ENCODE assay signal across 8 cellular contexts in the genomic region with DNA sequence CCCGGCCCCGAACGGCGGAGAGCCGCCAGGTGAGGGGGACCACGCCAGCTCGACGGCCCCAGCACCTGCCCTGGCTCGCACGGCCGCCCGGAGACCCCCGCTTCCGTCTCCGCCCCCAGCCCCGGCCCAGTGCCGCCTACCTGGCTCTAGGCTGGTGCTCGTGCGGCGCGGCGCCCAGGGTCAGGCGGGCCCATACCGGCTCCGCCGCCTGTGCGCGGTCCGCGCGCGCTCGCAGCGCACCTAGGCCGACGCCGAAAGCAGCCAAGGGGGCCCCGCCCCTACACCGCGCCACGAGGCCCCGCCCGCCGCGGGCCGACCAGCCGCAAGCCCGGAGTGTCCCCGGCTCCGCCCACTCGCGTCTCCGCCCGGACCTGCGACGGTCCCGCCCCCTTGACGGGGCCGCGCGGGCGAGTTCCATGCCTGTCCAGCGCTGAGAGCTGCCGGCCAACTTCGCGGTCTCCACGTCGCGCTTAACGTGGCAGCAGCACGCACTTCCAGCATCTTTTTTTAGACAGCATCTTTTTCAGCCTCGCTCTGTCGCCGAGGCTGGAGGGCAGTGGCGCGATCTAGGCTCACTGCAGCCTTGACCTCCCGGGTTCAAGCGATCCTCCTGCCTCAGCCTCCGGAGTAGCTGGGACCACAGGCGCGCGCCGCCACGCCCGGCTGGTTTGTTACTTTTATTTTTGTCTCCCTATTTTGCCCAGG. TPM values are rescaled to one million over a fixed set of nuclear protein-coding genes. Genes with fewer than 3 reads are reported as not detected.
DNase-seq lines count a peak whose midpoint lies in the region; TF ChIP-seq lines count a peak whose summit lies in the region.

A gene with protein sequence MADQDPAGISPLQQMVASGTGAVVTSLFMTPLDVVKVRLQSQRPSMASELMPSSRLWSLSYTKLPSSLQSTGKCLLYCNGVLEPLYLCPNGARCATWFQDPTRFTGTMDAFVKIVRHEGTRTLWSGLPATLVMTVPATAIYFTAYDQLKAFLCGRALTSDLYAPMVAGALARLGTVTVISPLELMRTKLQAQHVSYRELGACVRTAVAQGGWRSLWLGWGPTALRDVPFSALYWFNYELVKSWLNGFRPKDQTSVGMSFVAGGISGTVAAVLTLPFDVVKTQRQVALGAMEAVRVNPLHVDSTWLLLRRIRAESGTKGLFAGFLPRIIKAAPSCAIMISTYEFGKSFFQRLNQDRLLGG (minus strand): TSS at position 253 of the 705 bp plus-strand sequence. CDS start 1,261 bp downstream, outside the sequence.

- no peaks in the 10 kb centered on the region for H3K9me2 ChIP-seq in SK-N-SH

- DNase-seq in GM04504 (ENCODE audit: low read depth) (peak; percentile 86), HFF-Myc (ENCODE audit: extremely low read depth, low read depth) (no peak), NAMALWA (ENCODE audit: low spot score) (peak; percentile 94), SK-N-SH (peak; percentile 98), germinal center (ENCODE audit: low spot score) (peak; percentile 90), occipital lobe (lab: John Stamatoyannopoulos, UW) (peak; percentile 94), suprapubic skin (ENCODE audit: low spot score in 2 of 2) (peak; percentile 95 to 96)
- DNase-seq in activated naive CD4-positive, alpha-beta T cell treated with anti-CD3 and anti-CD28 coated beads, Interleukin-2, amount 50 U/mL, for 16 hours = peak; percentile 94

- H3K9me3 ChIP-seq in SK-N-SH (no peaks in the 10 kb centered on the region), suprapubic skin (no peaks in the 10 kb centered on the region)

- H3K27me3 ChIP-seq in SK-N-SH (ENCODE audit: insufficient read depth) (no peaks in the 10 kb centered on the region), suprapubic skin (no peaks in the 10 kb centered on the region)

- TF ChIP-seq EP300 in SK-N-SH (IDR thresholded peaks at IDR 0.05; ENCODE audit: borderline replicate concordance in 1 of 2, low read depth in 1 of 2, low read length in 1 of 2) = no peak
- TF ChIP-seq EP300 in suprapubic skin (IDR thresholded peaks at IDR 0.05) = no peak

- peak within 1 kb of the TSS; percentile 99 for H3K4me2 ChIP-seq in SK-N-SH

- H2AFZ ChIP-seq in SK-N-SH (ENCODE audit: low read depth) = peak within 1 kb of the TSS; percentile 98

- no peak for TF ChIP-seq CTCF in HFF-Myc (IDR thresholded peaks at IDR 0.05; ENCODE audit: low read depth, low read length, missing control alignments)
- TF ChIP-seq CTCF in SK-N-SH (IDR thresholded peaks at IDR 0.05) = no peak
- TF ChIP-seq CTCF in suprapubic skin (IDR thresholded peaks at IDR 0.05) = no peak

- peak; percentile 11; the same call in 1 of the 2 replicates for TF ChIP-seq RAD21 in SK-N-SH (IDR thresholded peaks at IDR 0.05; ENCODE audit: low read length)

- H3K9ac ChIP-seq in SK-N-SH = peak within 1 kb of the TSS; percentile 81

- CTCF ChIA-PET in SK-N-SH (lab: Yijun Ruan, JAX) = interaction anchor here (0.7 to 2.2 kb wide), 9 partner anchors 8 to 115 kb away, joined by 3 to 11 read pairs (median 4); no protein-coding TSS in a partner anchor

- H3K27ac ChIP-seq in SK-N-SH (ENCODE audit: low read depth in 2 of 2, low read length in 1 of 2) = peak within 1 kb of the TSS; percentile 48 to 60; a peak in 2 of 4 replicates
- peak within 1 kb of the TSS; percentile 85 for H3K27ac ChIP-seq in suprapubic skin

- H3K4me1 ChIP-seq in SK-N-SH (ENCODE audit: control insufficient read depth in 1 of 2, insufficient read depth in 2 of 2, low read depth in 1 of 2, low read length in 1 of 2) (peaks cover 0 to 10% of the 10 kb centered on the region in 2 experiments; a peak in 1 of 4 replicates), suprapubic skin (peaks cover 38% of the 10 kb centered on the region)

- WGBS in SK-N-SH (ENCODE audit: low lambda C conversion rate) = 2% methylated on average over 49 of the region's 85 CpGs
- WGBS in suprapubic skin = 0% methylated on average over 45 of the region's 85 CpGs

- H4K20me1 ChIP-seq in SK-N-SH (ENCODE audit: insufficient read depth) = no peaks in the 10 kb centered on the region

- peak within 1 kb of the TSS; percentile 98 for H3K4me3 ChIP-seq in HFF-Myc (replicated peaks; ENCODE audit: low read depth, low read length)
- H3K4me3 ChIP-seq in SK-N-SH (ENCODE audit: low read depth in 2 of 2, low read length in 1 of 2) = peak within 1 kb of the TSS; percentile 95 to 98
- peak within 1 kb of the TSS; percentile 98 for H3K4me3 ChIP-seq in suprapubic skin

- peaks cover 12% of the 10 kb centered on the region for H3K79me2 ChIP-seq in SK-N-SH (ENCODE audit: insufficient read depth)

- H3F3A ChIP-seq in SK-N-SH (replicated peaks; ENCODE audit: insufficient read depth) = peaks cover 4% of the 10 kb centered on the region

- POLR2A ChIA-PET in SK-N-SH (lab: Yijun Ruan, JAX) = interaction anchor here (0.8 to 1.9 kb wide), 4 partner anchors 16 to 108 kb away, joined by 3 to 11 read pairs (median 4); a partner anchor contains a TSS

- H3K36me3 ChIP-seq in SK-N-SH (replicated peaks in 1 of 2; ENCODE audit: control insufficient read depth in 1 of 2, insufficient read depth in 2 of 2, low read length in 1 of 2) (peaks cover 6 to 24% of the 10 kb centered on the region in 2 experiments), suprapubic skin (peaks cover 29% of the 10 kb centered on the region)

- no peak for TF ChIP-seq POLR2A in suprapubic skin (IDR thresholded peaks at IDR 0.05)

TF ChIP-seq in SK-N-SH, 30 proteins besides CTCF, POLR2A, EP300 and RAD21 (continues in another document):
- peak; percentile 31 for TF ChIP-seq SMC3 (IDR thresholded peaks at IDR 0.05; ENCODE audit: low read depth, low read length)
- TF ChIP-seq YY1 (IDR thresholded peaks at IDR 0.05; ENCODE audit: low read depth) = no peak
- TF ChIP-seq GATA2 (CRISPR knock-in tag; IDR thresholded peaks at IDR 0.05) = no peak
- TF ChIP-seq ELF1 (IDR thresholded peaks at IDR 0.05) = no peak
- no peak for TF ChIP-seq JUND (IDR thresholded peaks at IDR 0.05)
- peak; percentile 36 for TF ChIP-seq CHD2 (IDR thresholded peaks at IDR 0.05; ENCODE audit: low read length, partially characterized antibody)
- TF ChIP-seq MXI1 (IDR thresholded peaks at IDR 0.05; ENCODE audit: low read depth, low read length) = peak; percentile 87
- TF ChIP-seq, protein P1, sequence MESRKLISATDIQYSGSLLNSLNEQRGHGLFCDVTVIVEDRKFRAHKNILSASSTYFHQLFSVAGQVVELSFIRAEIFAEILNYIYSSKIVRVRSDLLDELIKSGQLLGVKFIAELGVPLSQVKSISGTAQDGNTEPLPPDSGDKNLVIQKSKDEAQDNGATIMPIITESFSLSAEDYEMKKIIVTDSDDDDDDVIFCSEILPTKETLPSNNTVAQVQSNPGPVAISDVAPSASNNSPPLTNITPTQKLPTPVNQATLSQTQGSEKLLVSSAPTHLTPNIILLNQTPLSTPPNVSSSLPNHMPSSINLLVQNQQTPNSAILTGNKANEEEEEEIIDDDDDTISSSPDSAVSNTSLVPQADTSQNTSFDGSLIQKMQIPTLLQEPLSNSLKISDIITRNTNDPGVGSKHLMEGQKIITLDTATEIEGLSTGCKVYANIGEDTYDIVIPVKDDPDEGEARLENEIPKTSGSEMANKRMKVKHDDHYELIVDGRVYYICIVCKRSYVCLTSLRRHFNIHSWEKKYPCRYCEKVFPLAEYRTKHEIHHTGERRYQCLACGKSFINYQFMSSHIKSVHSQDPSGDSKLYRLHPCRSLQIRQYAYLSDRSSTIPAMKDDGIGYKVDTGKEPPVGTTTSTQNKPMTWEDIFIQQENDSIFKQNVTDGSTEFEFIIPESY (IDR thresholded peaks at IDR 0.05; ENCODE audit: borderline replicate concordance, low read depth) = no peak
- TF ChIP-seq, protein P2, sequence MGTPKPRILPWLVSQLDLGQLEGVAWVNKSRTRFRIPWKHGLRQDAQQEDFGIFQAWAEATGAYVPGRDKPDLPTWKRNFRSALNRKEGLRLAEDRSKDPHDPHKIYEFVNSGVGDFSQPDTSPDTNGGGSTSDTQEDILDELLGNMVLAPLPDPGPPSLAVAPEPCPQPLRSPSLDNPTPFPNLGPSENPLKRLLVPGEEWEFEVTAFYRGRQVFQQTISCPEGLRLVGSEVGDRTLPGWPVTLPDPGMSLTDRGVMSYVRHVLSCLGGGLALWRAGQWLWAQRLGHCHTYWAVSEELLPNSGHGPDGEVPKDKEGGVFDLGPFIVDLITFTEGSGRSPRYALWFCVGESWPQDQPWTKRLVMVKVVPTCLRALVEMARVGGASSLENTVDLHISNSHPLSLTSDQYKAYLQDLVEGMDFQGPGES (IDR thresholded peaks at IDR 0.05; ENCODE audit: low read depth, low read length) = no peak
- no peak for TF ChIP-seq FOSL2 (IDR thresholded peaks at IDR 0.05; ENCODE audit: borderline replicate concordance, low read depth)
- TF ChIP-seq TAF1 (IDR thresholded peaks at IDR 0.05; ENCODE audit: borderline replicate concordance, low read depth, low read length) = 0 out of 2 replicates have a peak, but pooled peaks have one; percentile 26
- no peak for TF ChIP-seq FOXM1 (IDR thresholded peaks at IDR 0.05; ENCODE audit: low read depth)
- TF ChIP-seq SIN3A (IDR thresholded peaks at IDR 0.05; ENCODE audit: borderline replicate concordance, low read depth, low read length) = no peak
- TF ChIP-seq NRF1 (IDR thresholded peaks at IDR 0.05; ENCODE audit: low read depth, low read length) = peak; percentile 40; the same call in 1 of the 2 replicates
- no peak for TF ChIP-seq RXRA (IDR thresholded peaks at IDR 0.05; ENCODE audit: borderline replicate concordance, low read depth)
- TF ChIP-seq MEF2A (IDR thresholded peaks at IDR 0.05; ENCODE audit: borderline replicate concordance, low read depth) = no peak
- no peak for TF ChIP-seq GABPA (IDR thresholded peaks at IDR 0.05; ENCODE audit: low read depth)
- TF ChIP-seq POLR2AphosphoS5 (IDR thresholded peaks at IDR 0.05; ENCODE audit: low read depth, low read length) = peak; percentile 66; the same call in 1 of the 2 replicates
- TF ChIP-seq, protein P3, sequence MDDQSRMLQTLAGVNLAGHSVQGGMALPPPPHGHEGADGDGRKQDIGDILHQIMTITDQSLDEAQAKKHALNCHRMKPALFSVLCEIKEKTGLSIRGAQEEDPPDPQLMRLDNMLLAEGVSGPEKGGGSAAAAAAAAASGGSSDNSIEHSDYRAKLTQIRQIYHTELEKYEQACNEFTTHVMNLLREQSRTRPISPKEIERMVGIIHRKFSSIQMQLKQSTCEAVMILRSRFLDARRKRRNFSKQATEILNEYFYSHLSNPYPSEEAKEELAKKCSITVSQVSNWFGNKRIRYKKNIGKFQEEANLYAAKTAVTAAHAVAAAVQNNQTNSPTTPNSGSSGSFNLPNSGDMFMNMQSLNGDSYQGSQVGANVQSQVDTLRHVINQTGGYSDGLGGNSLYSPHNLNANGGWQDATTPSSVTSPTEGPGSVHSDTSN (IDR thresholded peaks at IDR 0.05) = no peak

RNA-seq across cellular contexts. Expression of the gene that starts here (rescaled TPM):
- 106 and 131 TPM in 2 replicates for polyA plus RNA-seq in SK-N-SH (2012; rRNA removed)
- polyA plus RNA-seq in SK-N-SH (2012; cell fraction: cytosol; rRNA removed) = 58.4 and 82.3 TPM in 2 replicates
- polyA plus RNA-seq in SK-N-SH (2012; cell fraction: nucleus; rRNA removed) = 260 and 343 TPM in 2 replicates
- 22.5 TPM for total RNA-seq in occipital lobe
- total RNA-seq in suprapubic skin = 100 to 1,000 TPM in 3 of 4 donors, 10 to 100 TPM in 1; 94.9 to 132 (median 111) TPM
